Comparison of ENCODE assay signal across 1 cellular context in genomic region chr7:66628361-66629221, GRCh38.
TF ChIP-seq lines count a peak whose summit lies in the region.

TSS of gene KCTD7 (plus strand) at chr7:66628881. CDS start at chr7:66629065, 184 bp downstream.

TF ChIP-seq in HEK293, 187 proteins besides CTCF, POLR2A, EP300 and RAD21 (continued from another document):
- TF ChIP-seq ZNF398 (tag by site-specific recombination; IDR thresholded peaks at IDR 0.05): peak; percentile 13; the same call in 1 of the 2 replicates
- no peak for TF ChIP-seq ZNF366 (tag by site-specific recombination; conservative IDR thresholded peaks at IDR 0.05)
- no peak for TF ChIP-seq ZNF521 (tag by site-specific recombination; IDR thresholded peaks at IDR 0.05)
- TF ChIP-seq IKZF3 (tag by site-specific recombination; IDR thresholded peaks at IDR 0.05): no peak
- peak; percentile 42 for TF ChIP-seq ZNF629 (tag by site-specific recombination; IDR thresholded peaks at IDR 0.05)
- no peak for TF ChIP-seq ZNF362 (tag by site-specific recombination; IDR thresholded peaks at IDR 0.05)
- TF ChIP-seq ZNF530 (tag by site-specific recombination; IDR thresholded peaks at IDR 0.05; ENCODE audit: low read depth): no peak
- TF ChIP-seq ZNF221 (tag by site-specific recombination; IDR thresholded peaks at IDR 0.05; ENCODE audit: borderline replicate concordance): no peak
- no peak for TF ChIP-seq ZNF704 (tag by site-specific recombination; IDR thresholded peaks at IDR 0.05)
- TF ChIP-seq ZFP37 (tag by site-specific recombination; IDR thresholded peaks at IDR 0.05): no peak
- no peak for TF ChIP-seq ZNF133 (tag by site-specific recombination; IDR thresholded peaks at IDR 0.05)
- no peak for TF ChIP-seq ZNF514 (tag by site-specific recombination; IDR thresholded peaks at IDR 0.05)
- peak; percentile 29; the same call in 1 of the 2 replicates for TF ChIP-seq ZBTB48 (tag by site-specific recombination; IDR thresholded peaks at IDR 0.05)
- no peak for TF ChIP-seq ZNF677 (tag by site-specific recombination; IDR thresholded peaks at IDR 0.05)
- no peak for TF ChIP-seq ZNF548 (tag by site-specific recombination; IDR thresholded peaks at IDR 0.05)
- TF ChIP-seq, protein P1, sequence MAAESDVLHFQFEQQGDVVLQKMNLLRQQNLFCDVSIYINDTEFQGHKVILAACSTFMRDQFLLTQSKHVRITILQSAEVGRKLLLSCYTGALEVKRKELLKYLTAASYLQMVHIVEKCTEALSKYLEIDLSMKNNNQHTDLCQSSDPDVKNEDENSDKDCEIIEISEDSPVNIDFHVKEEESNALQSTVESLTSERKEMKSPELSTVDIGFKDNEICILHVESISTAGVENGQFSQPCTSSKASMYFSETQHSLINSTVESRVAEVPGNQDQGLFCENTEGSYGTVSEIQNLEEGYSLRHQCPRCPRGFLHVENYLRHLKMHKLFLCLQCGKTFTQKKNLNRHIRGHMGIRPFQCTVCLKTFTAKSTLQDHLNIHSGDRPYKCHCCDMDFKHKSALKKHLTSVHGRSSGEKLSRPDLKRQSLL (tag by site-specific recombination; IDR thresholded peaks at IDR 0.05): no peak; the same call in 1 of the 2 replicates
- TF ChIP-seq ZNF2 (tag by site-specific recombination; IDR thresholded peaks at IDR 0.05): no peak
- TF ChIP-seq HOXC10 (CRISPR knock-in tag; IDR thresholded peaks at IDR 0.05): no peak
- peak; percentile 60 for TF ChIP-seq ZNF600 (tag by site-specific recombination; IDR thresholded peaks at IDR 0.05)
- TF ChIP-seq GLIS1 (tag by site-specific recombination; IDR thresholded peaks at IDR 0.05): peak; percentile 27
- no peak for TF ChIP-seq ZNF350 (tag by site-specific recombination; IDR thresholded peaks at IDR 0.05)
- TF ChIP-seq GLI4 (tag by site-specific recombination; IDR thresholded peaks at IDR 0.05): no peak
- TF ChIP-seq ZNF791 (tag by site-specific recombination; IDR thresholded peaks at IDR 0.05): no peak
- no peak for TF ChIP-seq ZNF155 (tag by site-specific recombination; IDR thresholded peaks at IDR 0.05)
- no peak for TF ChIP-seq ZNF391 (tag by site-specific recombination; IDR thresholded peaks at IDR 0.05; ENCODE audit: borderline replicate concordance, low read depth)
- TF ChIP-seq ZNF146 (tag by site-specific recombination; IDR thresholded peaks at IDR 0.05): no peak
- TF ChIP-seq MZF1 (tag by site-specific recombination; IDR thresholded peaks at IDR 0.05; ENCODE audit: borderline replicate concordance): no peak
- TF ChIP-seq KLF10 (tag by site-specific recombination; IDR thresholded peaks at IDR 0.05): peak; percentile 56; the same call in 1 of the 2 replicates
- TF ChIP-seq PRDM2 (tag by site-specific recombination; IDR thresholded peaks at IDR 0.05; ENCODE audit: borderline replicate concordance): no peak
- TF ChIP-seq ZNF114 (tag by site-specific recombination; IDR thresholded peaks at IDR 0.05): no peak
- TF ChIP-seq, protein P2, sequence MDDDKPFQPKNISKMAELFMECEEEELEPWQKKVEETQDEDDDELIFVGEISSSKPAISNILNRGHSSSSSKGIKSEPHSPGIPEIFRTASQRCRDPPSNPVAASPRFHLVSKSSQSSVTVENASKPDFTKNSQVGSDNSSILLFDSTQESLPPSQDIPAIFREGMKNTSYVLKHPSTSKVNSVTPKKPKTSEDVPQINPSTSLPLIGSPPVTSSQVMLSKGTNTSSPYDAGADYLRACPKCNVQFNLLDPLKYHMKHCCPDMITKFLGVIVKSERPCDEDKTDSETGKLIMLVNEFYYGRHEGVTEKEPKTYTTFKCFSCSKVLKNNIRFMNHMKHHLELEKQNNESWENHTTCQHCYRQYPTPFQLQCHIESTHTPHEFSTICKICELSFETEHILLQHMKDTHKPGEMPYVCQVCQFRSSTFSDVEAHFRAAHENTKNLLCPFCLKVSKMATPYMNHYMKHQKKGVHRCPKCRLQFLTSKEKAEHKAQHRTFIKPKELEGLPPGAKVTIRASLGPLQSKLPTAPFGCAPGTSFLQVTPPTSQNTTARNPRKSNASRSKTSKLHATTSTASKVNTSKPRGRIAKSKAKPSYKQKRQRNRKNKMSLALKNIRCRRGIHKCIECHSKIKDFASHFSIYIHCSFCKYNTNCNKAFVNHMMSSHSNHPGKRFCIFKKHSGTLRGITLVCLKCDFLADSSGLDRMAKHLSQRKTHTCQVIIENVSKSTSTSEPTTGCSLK (tag by site-specific recombination; IDR thresholded peaks at IDR 0.05): no peak
- TF ChIP-seq ZNF292 (tag by site-specific recombination; IDR thresholded peaks at IDR 0.05; ENCODE audit: borderline replicate concordance, low read depth): no peak
- peak; percentile 62; the same call in 1 of the 2 replicates for TF ChIP-seq ZNF501 (tag by site-specific recombination; IDR thresholded peaks at IDR 0.05)
- TF ChIP-seq ZNF549 (tag by site-specific recombination; IDR thresholded peaks at IDR 0.05): no peak
- TF ChIP-seq ZNF138 (tag by site-specific recombination; IDR thresholded peaks at IDR 0.05; ENCODE audit: borderline replicate concordance): no peak
- TF ChIP-seq, protein P3, sequence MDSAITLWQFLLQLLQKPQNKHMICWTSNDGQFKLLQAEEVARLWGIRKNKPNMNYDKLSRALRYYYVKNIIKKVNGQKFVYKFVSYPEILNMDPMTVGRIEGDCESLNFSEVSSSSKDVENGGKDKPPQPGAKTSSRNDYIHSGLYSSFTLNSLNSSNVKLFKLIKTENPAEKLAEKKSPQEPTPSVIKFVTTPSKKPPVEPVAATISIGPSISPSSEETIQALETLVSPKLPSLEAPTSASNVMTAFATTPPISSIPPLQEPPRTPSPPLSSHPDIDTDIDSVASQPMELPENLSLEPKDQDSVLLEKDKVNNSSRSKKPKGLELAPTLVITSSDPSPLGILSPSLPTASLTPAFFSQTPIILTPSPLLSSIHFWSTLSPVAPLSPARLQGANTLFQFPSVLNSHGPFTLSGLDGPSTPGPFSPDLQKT (IDR thresholded peaks at IDR 0.05; ENCODE audit: borderline replicate concordance, low read depth, low read length): no peak
- peak; percentile 63 for TF ChIP-seq KLF9 (tag by site-specific recombination; IDR thresholded peaks at IDR 0.05; ENCODE audit: low read depth)
- no peak for TF ChIP-seq ZBTB49 (tag by site-specific recombination; IDR thresholded peaks at IDR 0.05; ENCODE audit: low read depth)
- no peak for TF ChIP-seq ZNF747 (tag by site-specific recombination; IDR thresholded peaks at IDR 0.05)
- no peak for TF ChIP-seq ZNF174 (tag by site-specific recombination; IDR thresholded peaks at IDR 0.05)
